In the genomic region with DNA sequence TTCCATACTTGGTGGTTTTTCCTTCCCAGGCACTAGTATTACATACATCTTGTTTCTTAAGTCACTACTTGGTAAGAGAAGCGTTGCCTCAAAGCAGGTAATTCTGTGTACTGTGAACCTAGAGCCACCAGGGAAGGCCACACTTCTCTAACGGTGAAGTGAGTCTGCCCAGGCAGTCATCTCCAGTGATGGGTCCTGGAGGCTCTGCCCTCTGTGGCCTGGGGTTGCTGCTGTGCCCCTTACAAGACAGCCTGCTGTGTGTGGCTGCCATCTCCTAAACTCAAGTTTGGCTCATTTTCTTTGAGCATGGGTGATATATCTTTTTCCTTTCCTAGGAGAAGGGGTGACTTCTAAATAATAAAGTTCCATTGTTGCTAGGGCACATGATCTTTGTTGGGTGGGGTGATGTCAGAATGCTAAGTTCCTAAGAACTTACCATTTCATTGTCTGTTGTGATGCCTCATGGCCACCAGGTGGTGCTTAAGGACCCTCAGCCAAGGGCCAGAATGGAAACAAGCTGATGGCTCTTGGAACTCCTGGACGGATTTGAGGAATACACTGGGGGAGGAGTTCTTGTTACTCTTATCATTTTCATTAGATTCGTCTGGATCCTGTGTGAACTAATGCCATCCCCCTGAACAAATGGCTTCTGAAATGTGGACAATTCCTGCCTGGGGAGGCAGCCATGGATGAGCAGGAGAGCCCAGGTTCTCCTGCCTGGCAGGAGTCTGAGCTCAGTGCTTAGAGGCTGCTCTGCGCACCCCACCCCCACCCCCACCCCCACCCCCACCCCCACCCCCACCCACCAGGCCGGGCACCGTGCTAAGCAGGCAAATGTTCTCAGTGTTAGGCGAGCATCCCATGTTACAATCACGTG, we compare ENCODE assay signal across 10 cellular contexts. TPM values are rescaled to one million over a fixed set of nuclear protein-coding genes. Genes with fewer than 3 reads are reported as not detected.
DNase-seq lines count a peak whose midpoint lies in the region; ATAC-seq and TF ChIP-seq lines count a peak whose summit lies in the region.
"Had no signal": no experiment of that assay in that cellular context is flagged by ENCODE, and none has a peak within 500 bp of the region (broad histone marks: within the 10 kb centered on the region; RNA-seq: fewer than 3 reads in every experiment).

No MANE protein-coding gene starts in this region.

- H3K36me3 ChIP-seq in fibroblast of lung (ENCODE audit: control insufficient read depth, insufficient read depth, low read length) (no peaks in the 10 kb centered on the region), upper lobe of left lung (no peaks in the 10 kb centered on the region)

- peaks cover 9% of the 10 kb centered on the region for H3K27me3 Mint-ChIP-seq in nephron progenitor cell (ENCODE audit: low read depth, poor library complexity)
- H3K27me3 Mint-ChIP-seq: stimulated activated naive CD8-positive, alpha-beta T cell treated with anti-CD3 and anti-CD28 coated beads, Interleukin-15, Interleukin-2, amounts not matched to agents 100 ng/mL and 50 ng/mL, for 24 hours had no signal

- no peak for TF ChIP-seq EP300 in upper lobe of left lung (IDR thresholded peaks at IDR 0.05)

- H3K4me3 ChIP-seq in fibroblast of lung (replicated peaks in 1 of 4; ENCODE audit: control extremely low read depth in 1 of 4, insufficient read depth in 1 of 4, low read depth in 3 of 4, low read length in 4 of 4) (peak overlapping the region in 1 of 4 experiments; percentile 25), upper lobe of left lung (no peak overlapping the region)
- H3K4me3 ChIP-seq: SK-N-MC had no signal

- ATAC-seq in GM18907 (IDR thresholded peaks at IDR 0.05; ENCODE audit: unreplicated experiment) (peak; percentile 82), HG03175 (IDR thresholded peaks at IDR 0.05; ENCODE audit: unreplicated experiment) (peak; percentile 77), upper lobe of left lung (ENCODE audit: low FRiP score in 2 of 2) (peak; percentile 66 to 84)

- no peak overlapping the region for H3K27ac Mint-ChIP-seq in nephron progenitor cell
- H3K27ac Mint-ChIP-seq: stimulated activated naive CD8-positive, alpha-beta T cell treated with anti-CD3 and anti-CD28 coated beads, Interleukin-15, Interleukin-2, amounts not matched to agents 100 ng/mL and 50 ng/mL, for 24 hours had no signal

- no peak overlapping the region for H3K4me2 ChIP-seq in fibroblast of lung (ENCODE audit: extremely low read depth, insufficient read depth, low read length)

- peaks cover 2% of the 10 kb centered on the region for H3K27me3 ChIP-seq in fibroblast of lung (ENCODE audit: control insufficient read depth, insufficient read depth, low read length)
- H3K27me3 ChIP-seq in upper lobe of left lung: no peaks in the 10 kb centered on the region

- H3K9ac ChIP-seq in fibroblast of lung (ENCODE audit: insufficient read depth, low read length): no peak overlapping the region

- no peaks in the 10 kb centered on the region for H4K20me1 ChIP-seq in fibroblast of lung (ENCODE audit: control insufficient read depth, extremely low read depth, insufficient read depth, low read length)

- TF ChIP-seq CTCF in fibroblast of lung (conservative IDR thresholded peaks at IDR 0.05 in 1 of 2, IDR thresholded peaks at IDR 0.05 in 1 of 2; ENCODE audit: low read depth in 1 of 2, low read length in 2 of 2) (peak; percentile 85 to 90), nephron progenitor cell (IDR thresholded peaks at IDR 0.05) (peak; percentile 82), upper lobe of left lung (IDR thresholded peaks at IDR 0.05) (peak; percentile 68 to 85 (median 73))

- H3K27ac ChIP-seq in fibroblast of lung (ENCODE audit: insufficient read depth, low read length) (no peak overlapping the region), upper lobe of left lung (no peak overlapping the region)
- H3K27ac ChIP-seq: SK-N-MC had no signal

- no peaks in the 10 kb centered on the region for H3K4me1 Mint-ChIP-seq in nephron progenitor cell

- no peaks in the 10 kb centered on the region for H3K4me1 ChIP-seq in fibroblast of lung (ENCODE audit: control insufficient read depth, extremely low read depth, insufficient read depth, low read length)
- H3K4me1 ChIP-seq in upper lobe of left lung: peaks cover 0 to 6% (median 1%) of the 10 kb centered on the region in 4 donors

- H3K9me3 ChIP-seq in fibroblast of lung (ENCODE audit: control insufficient read depth, insufficient read depth, low read depth, low read length) (no peaks in the 10 kb centered on the region), upper lobe of left lung (no peaks in the 10 kb centered on the region)

- H3K79me2 ChIP-seq in fibroblast of lung (ENCODE audit: control insufficient read depth, insufficient read depth, low read length): no peaks in the 10 kb centered on the region

- no peak overlapping the region for H3K4me3 Mint-ChIP-seq in nephron progenitor cell
- H3K4me3 Mint-ChIP-seq: stimulated activated naive CD8-positive, alpha-beta T cell treated with anti-CD3 and anti-CD28 coated beads, Interleukin-15, Interleukin-2, amounts not matched to agents 100 ng/mL and 50 ng/mL, for 24 hours had no signal

- no peak overlapping the region for H2AFZ ChIP-seq in fibroblast of lung (ENCODE audit: low read length)

- peak; percentile 83 for DNase-seq in CD1c-positive myeloid dendritic cell (ENCODE audit: extremely low spot score)
- DNase-seq in NCI-H526 (lab: John Stamatoyannopoulos, UW): peak; percentile 48 to 77
- peak; percentile 23 for DNase-seq in activated T-cell treated with anti-CD3 and anti-CD28 coated beads for 1 hour (ENCODE audit: low read depth)
- peak; percentile 62 to 83 for DNase-seq in fibroblast of lung (ENCODE audit: low read depth in 2 of 2)
- peak; percentile 57 for DNase-seq in nephron progenitor cell
- DNase-seq in upper lobe of left lung: peak in 1 of 2 donors; percentile 69

- 37 to 48% methylated on average over 7 to 9 of the region's 9 CpGs for WGBS in upper lobe of left lung, 2 donors

- H3K9me3 Mint-ChIP-seq in nephron progenitor cell: no peaks in the 10 kb centered on the region
- H3K9me3 Mint-ChIP-seq: stimulated activated naive CD8-positive, alpha-beta T cell treated with anti-CD3 and anti-CD28 coated beads, Interleukin-15, Interleukin-2, amounts not matched to agents 100 ng/mL and 50 ng/mL, for 24 hours had no signal

- no peak for TF ChIP-seq POLR2A in upper lobe of left lung (IDR thresholded peaks at IDR 0.05)

- no peaks in the 10 kb centered on the region for H3K36me3 Mint-ChIP-seq in nephron progenitor cell (ENCODE audit: low read depth)

RNA-seq across cellular contexts. Expression of a gene that starts 41.1 kb away (rescaled TPM):
- total RNA-seq in fibroblast of lung (265 and 331 TPM in 2 replicates), upper lobe of left lung (100 to 1,000 TPM; 135 to 307 (median 183) TPM)
- polyA plus RNA-seq in fibroblast of lung: 720 and 751 TPM in 2 replicates
- 657 and 688 TPM in 2 replicates for polyA plus RNA-seq in fibroblast of lung (2012)
- polyA minus RNA-seq in fibroblast of lung (ENCODE audit: low replicate concordance): 995 and 1,193 TPM in 2 replicates
